ENCODE assay signal across 23 cellular contexts in the genomic region with DNA sequence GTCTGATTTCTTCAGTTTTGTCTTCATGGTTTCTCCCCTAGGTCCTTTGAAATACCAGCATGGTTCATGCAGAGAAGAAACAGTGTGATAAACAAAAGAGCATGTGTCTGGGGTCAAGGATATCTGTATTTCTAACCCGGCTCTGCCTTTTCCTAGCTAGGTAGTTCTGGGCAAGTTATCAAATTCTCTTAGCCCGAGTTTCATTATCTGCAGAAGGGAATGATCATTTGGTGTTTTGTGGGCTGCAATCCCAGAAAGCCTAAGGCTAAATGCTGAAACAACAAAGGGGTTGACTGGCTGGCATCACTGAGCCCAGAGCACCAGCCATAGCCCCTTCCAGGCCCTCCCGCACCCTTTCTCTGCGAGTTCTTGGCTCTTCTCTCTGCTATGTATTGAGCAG. TPM values are rescaled to one million over a fixed set of nuclear protein-coding genes. Genes with fewer than 3 reads are reported as not detected.
"Had no signal": no experiment of that assay in that cellular context is flagged by ENCODE, and none has a peak within 500 bp of the region (broad histone marks: within the 10 kb centered on the region; RNA-seq: fewer than 3 reads in every experiment).

No MANE protein-coding gene starts in this region.

- H3K9me3 ChIP-seq: esophagus muscularis mucosa, gastrocnemius medialis, heart right ventricle, left lung, right atrium auricular region, sigmoid colon, tibial artery, upper lobe of left lung, uterus had no signal

- H3K27ac ChIP-seq: epithelial cell of prostate, esophagus muscularis mucosa, gastrocnemius medialis, left lung, sigmoid colon, tibial artery, upper lobe of left lung, uterus had no signal

- H3K36me3 Mint-ChIP-seq: naive B cell had no signal

- H3K4me3 Mint-ChIP-seq: effector memory CD8-positive, alpha-beta T cell; nephron progenitor cell had no signal

- H3K36me3 ChIP-seq: esophagus muscularis mucosa, gastrocnemius medialis, heart right ventricle, left lung, right atrium auricular region, sigmoid colon, tibial artery, upper lobe of left lung, uterus had no signal

- H3K27me3 ChIP-seq: gastrocnemius medialis, left lung, right atrium auricular region, upper lobe of left lung, uterus had no signal

- H3K27ac Mint-ChIP-seq: effector memory CD8-positive, alpha-beta T cell; naive B cell had no signal

- ATAC-seq: effector memory CD8-positive, alpha-beta T cell; gastrocnemius medialis; heart right ventricle; left lung had no signal

- H3K4me1 ChIP-seq: sigmoid colon, tibial artery, uterus had no signal

- DNase-seq: effector memory CD8-positive, alpha-beta T cell; gastrocnemius medialis; heart right ventricle; hypothalamus; islet precursor cell; left lung; naive B cell; nephron progenitor cell; sigmoid colon; stimulated activated CD4-positive, alpha-beta T cell treated with anti-CD3 and anti-CD28 coated beads, Interleukin-2, amount 100 ng/mL, for 24 hours; stimulated activated CD4-positive, alpha-beta T cell treated with anti-CD3 and anti-CD28 coated beads, Interleukin-4, amount 100 ng/mL, for 4 hours; stimulated activated naive CD4-positive, alpha-beta T cell; tibial artery; upper lobe of left lung; uterus had no signal

- H3K4me3 ChIP-seq: esophagus muscularis mucosa, gastrocnemius medialis, heart right ventricle, left lung, lung, right atrium auricular region, sigmoid colon, skin epidermis, tibial artery, upper lobe of left lung, uterus had no signal

- H3K9me3 Mint-ChIP-seq: effector memory CD8-positive, alpha-beta T cell; naive B cell; nephron progenitor cell had no signal

RNA-seq across cellular contexts. Expression of a gene that starts 51.7 kb away (rescaled TPM):
- total RNA-seq: esophagus muscularis mucosa, fibroblast of villous mesenchyme, gastrocnemius medialis, heart right ventricle, left lung, lung, osteoblast, posterior vena cava, right atrium auricular region, uterus had no signal
